ENCODE assay signal across 16 cellular contexts in genomic region chr15:63544253-63545026, GRCh38. TPM values are rescaled to one million over a fixed set of nuclear protein-coding genes. Genes with fewer than 3 reads are reported as not detected.
DNase-seq lines count a peak whose midpoint lies in the region; ATAC-seq and TF ChIP-seq lines count a peak whose summit lies in the region.
"Had no signal": no experiment of that assay in that cellular context is flagged by ENCODE, and none has a peak within 500 bp of the region (broad histone marks: within the 10 kb centered on the region; RNA-seq: fewer than 3 reads in every experiment).

No MANE protein-coding gene starts in this region.

- H3K36me3 ChIP-seq in HEK293 (ENCODE audit: control insufficient read depth in 2 of 2, insufficient read depth in 1 of 2, low read length in 2 of 2) = no peaks in the 10 kb centered on the region
- H3K36me3 ChIP-seq: HAP-1 had no signal

- no peak for ATAC-seq in CD4-positive, alpha-beta T cell (ENCODE audit: poor library complexity)
- ATAC-seq in HG03565 (IDR thresholded peaks at IDR 0.05; ENCODE audit: unreplicated experiment) (no peak), GM19467 (IDR thresholded peaks at IDR 0.05; ENCODE audit: unreplicated experiment) (no peak)

- no peaks in the 10 kb centered on the region for H3K9me3 ChIP-seq in CD4-positive, alpha-beta T cell (ENCODE audit: control insufficient read depth, low read length)
- no peaks in the 10 kb centered on the region for H3K9me3 ChIP-seq in HEK293 (ENCODE audit: control insufficient read depth, insufficient read depth, low read depth, low read length)
- H3K9me3 ChIP-seq: HAP-1 had no signal

- no peaks in the 10 kb centered on the region for H3K9me3 Mint-ChIP-seq in CD4-positive, alpha-beta T cell

- no peaks in the 10 kb centered on the region for H3K27me3 ChIP-seq in CD4-positive, alpha-beta T cell (ENCODE audit: control insufficient read depth, insufficient read depth, low read length)

- peaks cover 76% of the 10 kb centered on the region for H3K4me1 Mint-ChIP-seq in CD4-positive, alpha-beta T cell (ENCODE audit: low read depth)

- intact Hi-C loops in CD4-positive, alpha-beta T cell (cut with DNase I, micrococcal nuclease) = loop anchor here in 1 of 2 experiments (5.0 kb wide), 2 partner anchors 37 to 43 kb away; no protein-coding TSS in a partner anchor

- TF ChIP-seq CTCF in CD4-positive, alpha-beta T cell (IDR thresholded peaks at IDR 0.05) = no peak
- TF ChIP-seq CTCF in HEK293 (tag by site-specific recombination; IDR thresholded peaks at IDR 0.05) = no peak

- H3K4me3 Mint-ChIP-seq in CD4-positive, alpha-beta T cell = peak overlapping the region; percentile 32

- peaks cover 72% of the 10 kb centered on the region for H3K36me3 Mint-ChIP-seq in CD4-positive, alpha-beta T cell (ENCODE audit: low read depth)

- CTCF ChIA-PET in CD4-positive, alpha-beta T cell (lab: Charles Lee) = interaction anchor here (0.6 to 1.9 kb wide), 7 partner anchors 8 to 78 kb away, joined by 3 to 8 read pairs (median 4); no protein-coding TSS in a partner anchor
- CTCF ChIA-PET in HEK293 (lab: Yijun Ruan, JAX) = interaction anchor here (0.6 to 0.7 kb wide), 3 partner anchors 37 to 71 kb away, joined by 3 read pairs; no protein-coding TSS in a partner anchor

- no peak for DNase-seq in CD4-positive, alpha-beta T cell
- DNase-seq in SKM-1 (lab: John Stamatoyannopoulos, UW; ENCODE audit: unreplicated experiment) (peak; percentile 82), erythroblast (lab: John Stamatoyannopoulos, UW) (peak; percentile 25 to 35), NK-92 (lab: John Stamatoyannopoulos, UW; ENCODE audit: unreplicated experiment) (no peak), HuH-7 (ENCODE audit: low spot score) (no peak)
- DNase-seq: activated T-cell treated with anti-CD3 and anti-CD28 coated beads, Interleukin-2, amount 50 U/mL, for 48 hours; midbrain; NCI-H2107; PC-9; retina; stimulated activated CD4-positive, alpha-beta T cell treated with anti-CD3 and anti-CD28 coated beads, Interleukin-4, amount 100 ng/mL, for 4 hours had no signal

- POLR2A ChIA-PET in CD4-positive, alpha-beta T cell (lab: Charles Lee) = interaction anchor here (0.7 to 2.0 kb wide), 8 partner anchors 9 to 78 kb away, joined by 3 to 10 read pairs (median 4); partner anchors contain the start of gene USP3
- POLR2A ChIA-PET in HEK293 (lab: Yijun Ruan, JAX) = no interaction called here

- H3K27ac ChIP-seq in CD4-positive, alpha-beta T cell (ENCODE audit: low read depth, low read length) = no peak overlapping the region
- H3K27ac ChIP-seq in HEK293 (ENCODE audit: extremely low read depth, low read depth, low read length) = no peak overlapping the region
- H3K27ac ChIP-seq: C4-2B, PC-9 had no signal

- H3K27me3 Mint-ChIP-seq in CD4-positive, alpha-beta T cell = no peaks in the 10 kb centered on the region

- no peak for TF ChIP-seq POLR2A in erythroblast (IDR thresholded peaks at IDR 0.05; ENCODE audit: low read length)

- no peak overlapping the region for H3K4me3 ChIP-seq in HEK293 (ENCODE audit: low read depth, low read length)
- H3K4me3 ChIP-seq: HAP-1, PC-9 had no signal

- H3K27ac Mint-ChIP-seq in CD4-positive, alpha-beta T cell = peak overlapping the region; percentile 67

- peaks cover 3% of the 10 kb centered on the region; the same call in 1 of the 2 replicates for H3K4me1 ChIP-seq in HEK293 (ENCODE audit: control insufficient read depth, insufficient read depth, low read length)
- H3K4me1 ChIP-seq: HAP-1 had no signal

TF ChIP-seq in HEK293, 187 proteins besides CTCF, POLR2A, EP300 and RAD21:
- TF ChIP-seq ZNF266 (tag by site-specific recombination; IDR thresholded peaks at IDR 0.05; ENCODE audit: low read depth) (no peak), PRDM1 (tag by site-specific recombination; IDR thresholded peaks at IDR 0.05) (peak; percentile 64)
TF ChIP-seq in HEK293: peak in this region for 1.

RNA-seq across cellular contexts. Expression of gene USP3, which starts 40.0 kb away (rescaled TPM):
- total RNA-seq in CD4-positive, alpha-beta T cell = 100 to 1,000 TPM; 280 to 282 TPM

RNA-seq across cellular contexts. Expression of gene FBXL22, which starts 52.7 kb away (rescaled TPM):
- 1 to 10 TPM in 1 of 2 experiments, under 1 TPM in 1; 0.66 to 1.6 TPM for total RNA-seq in CD4-positive, alpha-beta T cell

Comparison
In these comparisons a context has a peak if more than half of its experiments do, and no peak if none do; other contexts are left out.
1. DNase-seq: peak in SKM-1 (single experiment) and erythroblast (2 of 2); none in CD4-positive, alpha-beta T cell (0 of 10), NK-92 (single experiment) and HuH-7 (single experiment).